23 cellular contexts compared by ENCODE assay signal in the genomic region with DNA sequence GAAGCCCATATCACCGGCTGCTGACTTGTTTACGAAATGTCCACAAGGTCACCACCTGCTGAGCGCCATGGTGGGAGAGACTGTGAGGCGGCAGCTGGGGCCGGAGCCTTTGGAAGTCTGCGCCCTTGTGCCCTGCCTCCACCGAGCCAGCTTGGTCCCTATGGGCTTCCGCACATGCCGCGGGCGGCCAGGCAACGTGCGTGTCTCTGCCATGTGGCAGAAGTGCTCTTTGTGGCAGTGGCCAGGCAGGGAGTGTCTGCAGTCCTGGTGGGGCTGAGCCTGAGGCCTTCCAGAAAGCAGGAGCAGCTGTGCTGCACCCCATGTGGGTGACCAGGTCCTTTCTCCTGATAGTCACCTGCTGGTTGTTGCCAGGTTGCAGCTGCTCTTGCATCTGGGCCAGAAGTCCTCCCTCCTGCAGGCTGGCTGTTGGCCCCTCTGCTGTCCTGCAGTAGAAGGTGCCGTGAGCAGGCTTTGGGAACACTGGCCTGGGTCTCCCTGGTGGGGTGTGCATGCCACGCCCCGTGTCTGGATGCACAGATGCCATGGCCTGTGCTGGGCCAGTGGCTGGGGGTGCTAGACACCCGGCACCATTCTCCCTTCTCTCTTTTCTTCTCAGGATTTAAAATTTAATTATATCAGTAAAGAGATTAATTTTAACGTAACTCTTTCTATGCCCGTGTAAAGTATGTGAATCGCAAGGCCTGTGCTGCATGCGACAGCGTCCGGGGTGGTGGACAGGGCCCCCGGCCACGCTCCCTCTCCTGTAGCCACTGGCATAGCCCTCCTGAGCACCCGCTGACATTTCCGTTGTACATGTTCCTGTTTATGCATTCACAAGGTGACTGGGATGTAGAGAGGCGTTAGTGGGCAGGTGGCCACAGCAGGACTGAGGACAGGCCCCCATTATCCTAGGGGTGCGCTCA. TPM values are rescaled to one million over a fixed set of nuclear protein-coding genes. Genes with fewer than 3 reads are reported as not detected.
DNase-seq lines count a peak whose midpoint lies in the region; ATAC-seq, FAIRE-seq and TF ChIP-seq lines count a peak whose summit lies in the region.
"Had no signal": no experiment of that assay in that cellular context is flagged by ENCODE, and none has a peak within 500 bp of the region (broad histone marks: within the 10 kb centered on the region; RNA-seq: fewer than 3 reads in every experiment).

No MANE protein-coding gene starts in this region.

- H3K79me2 ChIP-seq in K562 (ENCODE audit: control insufficient read depth, insufficient read depth, low read length) (no peaks in the 10 kb centered on the region), GM23338 (replicated peaks; ENCODE audit: insufficient read depth) (no peaks in the 10 kb centered on the region)

- H3K36me3 ChIP-seq in K562 (ENCODE audit: control insufficient read depth, insufficient read depth, low read length) = peaks cover 16% of the 10 kb centered on the region; the same call in 1 of the 3 replicates
- peaks cover 11% of the 10 kb centered on the region; the same call in 1 of the 2 replicates for H3K36me3 ChIP-seq in GM23338 (ENCODE audit: insufficient read depth)

- H3K4me2 ChIP-seq in K562 (ENCODE audit: insufficient read depth, low read length) (no peak overlapping the region), GM23338 (no peak overlapping the region)

- peak overlapping the region in 1 of 2 experiments; percentile 35; a peak in 1 of 4 replicates for H3K9ac ChIP-seq in K562 (ENCODE audit: insufficient read depth in 1 of 2, low read depth in 2 of 2, low read length in 2 of 2)

- H3K4me1 ChIP-seq in K562 (replicated peaks in 1 of 2; ENCODE audit: control insufficient read depth in 2 of 2, insufficient read depth in 2 of 2, low read length in 2 of 2) = peaks cover 22 to 42% of the 10 kb centered on the region in 2 experiments; a peak in 4 of 5 replicates
- peaks cover 12% of the 10 kb centered on the region for H3K4me1 ChIP-seq in GM23338 (ENCODE audit: insufficient read depth)
- H3K4me1 ChIP-seq: foreskin keratinocyte had no signal

- no peaks in the 10 kb centered on the region for H3K9me3 ChIP-seq in K562 (replicated peaks; ENCODE audit: control insufficient read depth, insufficient read depth, low read depth, low read length)
- H3K9me3 ChIP-seq: stomach had no signal

- no peak overlapping the region for H3K27ac Mint-ChIP-seq in GM23338
- H3K27ac Mint-ChIP-seq: activated T-cell treated with anti-CD3 and anti-CD28 coated beads, Interleukin-2, amount 50 U/mL, for 24 hours had no signal

- H3K4me3 Mint-ChIP-seq in GM23338 = no peak overlapping the region
- H3K4me3 Mint-ChIP-seq: activated T-cell treated with anti-CD3 and anti-CD28 coated beads, Interleukin-2, amount 50 U/mL, for 24 hours had no signal

- H3K36me3 Mint-ChIP-seq in GM23338 (ENCODE audit: low read depth) = peaks cover 38% of the 10 kb centered on the region
- H3K36me3 Mint-ChIP-seq: activated naive CD4-positive, alpha-beta T cell treated with anti-CD3 and anti-CD28 coated beads, Interleukin-2, amount 50 U/mL, for 72 hours had no signal

- no peaks in the 10 kb centered on the region for H3K27me3 ChIP-seq in K562 (ENCODE audit: control insufficient read depth in 2 of 2, insufficient read depth in 2 of 2, low read length in 2 of 2)
- H3K27me3 ChIP-seq in GM23338 (ENCODE audit: insufficient read depth) = no peaks in the 10 kb centered on the region
- H3K27me3 ChIP-seq: foreskin keratinocyte, stomach had no signal

- in situ Hi-C loops in K562 (cut with MboI) = no loop called here

- no peak for FAIRE-seq in K562 (lab: Jason Lieb, UNC)
- FAIRE-seq: D721Med, GM12878 had no signal

- no TSS peak for BruUV-seq in K562 (replicated peaks; lab: Mats Ljungman, UMichigan)

- H3K27me3 Mint-ChIP-seq in GM23338 (ENCODE audit: insufficient read depth, low read depth, poor library complexity) = peaks cover 25% of the 10 kb centered on the region
- H3K27me3 Mint-ChIP-seq: activated T-cell treated with anti-CD3 and anti-CD28 coated beads, Interleukin-2, amount 50 U/mL, for 24 hours had no signal

- ATAC-seq in K562 (no peak), HG02678 (IDR thresholded peaks at IDR 0.05; ENCODE audit: unreplicated experiment) (no peak), HG03378 (IDR thresholded peaks at IDR 0.05; ENCODE audit: unreplicated experiment) (no peak), GM23338 (no peak)
- ATAC-seq: activated naive CD4-positive, alpha-beta T cell treated with anti-CD3 and anti-CD28 coated beads, Interleukin-2, amount 50 U/mL, for 72 hours; foreskin keratinocyte; GM12878; sciatic nerve had no signal

- DNase-seq in DMS53 (lab: John Stamatoyannopoulos, UW) = peak; percentile 75
- peak; percentile 99 for DNase-seq in NCI-H146 (lab: John Stamatoyannopoulos, UW)
- DNase-seq in K562 (ENCODE audit: extremely low read depth in 1 of 4, low spot score in 3 of 4) = no peak
- peak; percentile 56 for DNase-seq in retina
- no peak for DNase-seq in GM23338 (ENCODE audit: low spot score)
- DNase-seq: activated CD4-positive, alpha-beta T cell treated with anti-CD3 and anti-CD28 coated beads, Interleukin-2, amount 50 U/mL, for 4 hours; activated T-cell treated with anti-CD3 and anti-CD28 coated beads, Interleukin-2, amount 50 U/mL, for 24 hours; foreskin keratinocyte; GF-D8; KG1; left cardiac atrium; midbrain; NCI-H1105; NCI-H524 treated with DMSO at 0.1 percent for 48 hours; Right ventricle myocardium superior; stomach; T-helper 1 cell had no signal

- H3K9me3 Mint-ChIP-seq in GM23338 = no peaks in the 10 kb centered on the region
- H3K9me3 Mint-ChIP-seq: activated naive CD4-positive, alpha-beta T cell treated with anti-CD3 and anti-CD28 coated beads, Interleukin-2, amount 50 U/mL, for 72 hours; activated T-cell treated with anti-CD3 and anti-CD28 coated beads, Interleukin-2, amount 50 U/mL, for 24 hours had no signal

- CTCF ChIA-PET in K562 (lab: Yijun Ruan, JAX; ENCODE audit: low intra/inter-chr PET ratio) = no interaction called here

- no peaks in the 10 kb centered on the region for H3K9me2 ChIP-seq in GM23338 (ENCODE audit: insufficient read depth)

- intact Hi-C loops in K562 (cut with micrococcal nuclease) = loop anchor here (5.0 kb wide), 1 partner anchor 202 kb away; the partner anchor contains the start of gene HGFAC

- H4K20me1 ChIP-seq in K562 (replicated peaks; ENCODE audit: control insufficient read depth, insufficient read depth, low read length) = peaks cover 4% of the 10 kb centered on the region; the same call in 1 of the 2 replicates
- H4K20me1 ChIP-seq in GM23338 (replicated peaks; ENCODE audit: insufficient read depth) = peaks cover 20% of the 10 kb centered on the region

- 0 out of 2 replicates have a peak, but pooled peaks cover 3% of the 10 kb centered on the region for H3F3A ChIP-seq in GM23338 (replicated peaks; ENCODE audit: low read depth)

- H3K4me1 Mint-ChIP-seq in GM23338 = peaks cover 50% of the 10 kb centered on the region

- TF ChIP-seq CTCF in K562 (IDR thresholded peaks at IDR 0.05 in 2 of 3, conservative IDR thresholded peaks at IDR 0.05 in 1 of 3; ENCODE audit: insufficient read depth in 2 of 3, low read depth in 1 of 3, low read length in 3 of 3) (no peak), GM23338 (conservative IDR thresholded peaks at IDR 0.05; ENCODE audit: low read depth in 2 of 2) (no peak)

- H3K27ac ChIP-seq in K562 (ENCODE audit: extremely low read depth, low read depth, low read length) (no peak overlapping the region), GM23338 (ENCODE audit: low read depth) (no peak overlapping the region)
- H3K27ac ChIP-seq: foreskin keratinocyte had no signal

- TF ChIP-seq EP300 in K562 (IDR thresholded peaks at IDR 0.05; ENCODE audit: low read length) = no peak

- 85% methylated on average over 27 of the region's 29 CpGs for WGBS in K562 (ENCODE audit: insufficient coverage, low coverage, missing lambda C conversion rate)

- no peak for TF ChIP-seq POLR2A in K562 (conservative IDR thresholded peaks at IDR 0.05)

- no peaks in the 10 kb centered on the region for H3K9me1 ChIP-seq in K562 (ENCODE audit: control insufficient read depth, insufficient read depth, low read length)

- POLR2A ChIA-PET in K562 (lab: Yijun Ruan, JAX) = interaction anchor here (0.8 kb wide), 1 partner anchor 54 kb away, joined by 3 read pairs; no protein-coding TSS in a partner anchor

- H2AFZ ChIP-seq in K562 (ENCODE audit: low read depth, low read length) = no peak overlapping the region
- H2AFZ ChIP-seq in GM23338 = no peak overlapping the region

- H3K4me3 ChIP-seq in K562 = no peak overlapping the region
- H3K4me3 ChIP-seq in GM23338 = no peak overlapping the region
- H3K4me3 ChIP-seq: GM12878, stomach had no signal

- no peak for TF ChIP-seq RAD21 in K562 (CRISPR knock-in tag; conservative IDR thresholded peaks at IDR 0.05 in 1 of 2, IDR thresholded peaks at IDR 0.05 in 1 of 2)

RNA-seq across cellular contexts. Expression of gene MSANTD1, which starts 8.7 kb away (rescaled TPM):
- 0.37 and 1.5 TPM in 2 replicates for total RNA-seq in K562 (2011; cell fraction: chromatin; rRNA removed; ENCODE audit: low replicate concordance)
- total RNA-seq in K562 (2011; cell fraction: nucleolus; rRNA removed) = 0.53 and 1.0 TPM in 2 replicates
- 0.23 and 0.51 TPM in 2 replicates for total RNA-seq in K562 (2011; cell fraction: nucleoplasm; rRNA removed)
- total RNA-seq in K562 (2014; rRNA removed) = 0.12 TPM in 1 of 2 replicates, not detected in the other
- total RNA-seq in K562 (2014; rRNA removed; fragmentation: Illumina TruSeq; extraction: Trizol) = 0.04 TPM in 1 of 2 replicates, not detected in the other
- total RNA-seq in K562 (2015; rRNA removed; fragmentation: Illumina TruSeq; extraction: Trizol) = 0.07 TPM in 1 of 2 replicates, not detected in the other
- 0.09 TPM in 1 of 2 replicates, not detected in the other for total RNA-seq in K562 (2021)
- polyA plus RNA-seq in K562 (2011; rRNA removed) = not detected in 2 replicates
- 0.01 and 0.09 TPM in 2 replicates for polyA plus RNA-seq in K562 (2011; cell fraction: cytosol; rRNA removed)
- polyA plus RNA-seq in K562 (2011; cell fraction: nucleus; rRNA removed) = 0.27 and 0.28 TPM in 2 replicates
- polyA plus RNA-seq in K562 (2012) = 0.05 and 0.29 TPM in 2 replicates
- not detected in 2 replicates for polyA plus RNA-seq in K562 (2014; fragmentation: Illumina TruSeq; extraction: Trizol)
- not detected for polyA plus RNA-seq in K562 (2014; fragmentation: Nextera tagmentation; extraction: Ambion mirVana)
- polyA plus RNA-seq in K562 (2014; rRNA removed) = not detected in 2 replicates
- polyA minus RNA-seq in K562 (2011; rRNA and poly(A)+ RNA removed) = not detected in 2 replicates
- not detected in 2 replicates for polyA minus RNA-seq in K562 (2011; cell fraction: cytosol; rRNA and poly(A)+ RNA removed)
- polyA minus RNA-seq in K562 (2011; cell fraction: nucleus; rRNA and poly(A)+ RNA removed) = 0.27 and 0.56 TPM in 2 replicates
- 1.0 and 1.2 TPM in 2 replicates for total RNA-seq in GM23338 (2014; rRNA removed; shearing (Covaris generic))
- polyA plus RNA-seq in GM23338 (2016; fragmentation: Nextera tagmentation; extraction: Ambion mirVana) = 0.29 and 0.31 TPM in 2 replicates

RNA-seq across cellular contexts. Expression of gene RGS12, which starts 52.6 kb away (rescaled TPM):
- total RNA-seq in K562 (2011; cell fraction: chromatin; rRNA removed; ENCODE audit: low replicate concordance) = 25.8 and 36.7 TPM in 2 replicates
- total RNA-seq in K562 (2011; cell fraction: nucleolus; rRNA removed) = 16.2 and 16.6 TPM in 2 replicates
- 13.2 and 16.0 TPM in 2 replicates for total RNA-seq in K562 (2011; cell fraction: nucleoplasm; rRNA removed)
- total RNA-seq in K562 (2014; rRNA removed) (3.6 and 4.7 TPM in 2 replicates), K562 (2014; rRNA removed; fragmentation: Illumina TruSeq; extraction: Trizol) (5.7 and 6.4 TPM in 2 replicates), K562 (2015; rRNA removed; fragmentation: Illumina TruSeq; extraction: Trizol) (6.3 and 6.4 TPM in 2 replicates), K562 (2021) (6.8 and 8.8 TPM in 2 replicates)
- polyA plus RNA-seq in K562 (2011; rRNA removed) (4.3 and 5.8 TPM in 2 replicates), K562 (2014; fragmentation: Illumina TruSeq; extraction: Trizol) (5.5 and 6.4 TPM in 2 replicates), K562 (2014; fragmentation: Nextera tagmentation; extraction: Ambion mirVana) (under 1 TPM; 0.30 to 0.42 TPM), K562 (2014; rRNA removed) (4.2 and 5.1 TPM in 2 replicates), GM23338 (2016; fragmentation: Nextera tagmentation; extraction: Ambion mirVana) (8.0 and 8.2 TPM in 2 replicates)
- 2.0 and 3.4 TPM in 2 replicates for polyA plus RNA-seq in K562 (2011; cell fraction: cytosol; rRNA removed)
- 14.7 and 18.5 TPM in 2 replicates for polyA plus RNA-seq in K562 (2011; cell fraction: nucleus; rRNA removed)
- 8.1 and 12.4 TPM in 2 replicates for polyA plus RNA-seq in K562 (2012)
- polyA minus RNA-seq in K562 (2011; rRNA and poly(A)+ RNA removed) = 4.5 and 5.3 TPM in 2 replicates
- polyA minus RNA-seq in K562 (2011; cell fraction: cytosol; rRNA and poly(A)+ RNA removed) = 6.0 and 15.5 TPM in 2 replicates
- polyA minus RNA-seq in K562 (2011; cell fraction: nucleus; rRNA and poly(A)+ RNA removed) = 16.2 and 16.4 TPM in 2 replicates
- 13.4 and 19.0 TPM in 2 replicates for total RNA-seq in GM23338 (2014; rRNA removed; shearing (Covaris generic))

Comparison
In these comparisons a context has a peak if more than half of its experiments do, and no peak if none do; other contexts are left out.
1. DNase-seq: peak in DMS53 (single experiment), NCI-H146 (single experiment) and retina (single experiment); none in K562 (0 of 4) and GM23338 (single experiment).